In genomic region chr14:105492051-105492965, GRCh38 we compare ENCODE assay signal across 8 cellular contexts. TPM values are rescaled to one million over a fixed set of nuclear protein-coding genes. Genes with fewer than 3 reads are reported as not detected.
A peak's percentile ranks its signal among the peaks of the same experiment; 100 is the strongest.
DNase-seq lines count a peak whose midpoint lies in the region; ATAC-seq and TF ChIP-seq lines count a peak whose summit lies in the region.

No MANE protein-coding gene starts in this region.

- H3K9me3 ChIP-seq in right lobe of liver (no peaks in the 10 kb centered on the region), uterus (no peaks in the 10 kb centered on the region)

- TF ChIP-seq POLR2A in right lobe of liver (IDR thresholded peaks at IDR 0.05) (no peak), uterus (IDR thresholded peaks at IDR 0.05) (no peak)

- H3K27ac ChIP-seq in right lobe of liver = peak overlapping the region in 2 of 3 donors; percentile 31 to 86
- no peak overlapping the region for H3K27ac ChIP-seq in uterus

- H3K27ac Mint-ChIP-seq in activated naive CD4-positive, alpha-beta T cell treated with anti-CD3 and anti-CD28 coated beads, Interleukin-2, amount 50 U/mL, for 72 hours = peak overlapping the region; percentile 74 to 93

- intact Hi-C loops in Right ventricle myocardium superior (cut with DNase I) (no loop called here), cardiac septum (cut with DNase I) (loop anchor here (5.0 kb wide), 1 partner anchor 35 kb away; the partner anchor contains the start of gene TMEM121), right lobe of liver (cut with DNase I) (no loop called here), uterus (cut with DNase I; ENCODE audit: low total_unique reads) (no loop called here)

- H3K4me3 ChIP-seq in right lobe of liver (no peak overlapping the region), uterus (no peak overlapping the region)

- ATAC-seq in Right ventricle myocardium superior (ENCODE audit: poor library complexity) (no peak), right lobe of liver (peak; percentile 25 to 32 (median 28)), HG03565 (IDR thresholded peaks at IDR 0.05; ENCODE audit: unreplicated experiment) (no peak), GM18517 (IDR thresholded peaks at IDR 0.05; ENCODE audit: unreplicated experiment) (no peak), HG03095 (IDR thresholded peaks at IDR 0.05; ENCODE audit: unreplicated experiment) (no peak)
- ATAC-seq in activated naive CD4-positive, alpha-beta T cell treated with anti-CD3 and anti-CD28 coated beads, Interleukin-2, amount 50 U/mL, for 72 hours = no peak

- H3K36me3 ChIP-seq in right lobe of liver = no peaks in the 10 kb centered on the region
- no peaks in the 10 kb centered on the region for H3K36me3 ChIP-seq in uterus

- H3K4me1 ChIP-seq in right lobe of liver (peaks cover 0 to 45% (median 18%) of the 10 kb centered on the region in 4 donors), uterus (peaks cover 0 to 9% of the 10 kb centered on the region in 2 donors)

- no peaks in the 10 kb centered on the region for H3K27me3 ChIP-seq in right lobe of liver
- H3K27me3 ChIP-seq in uterus = no peaks in the 10 kb centered on the region

- H3K9me3 Mint-ChIP-seq in activated naive CD4-positive, alpha-beta T cell treated with anti-CD3 and anti-CD28 coated beads, Interleukin-2, amount 50 U/mL, for 72 hours = no peaks in the 10 kb centered on the region

- no CpG with 5 or more reads among the region's 24 CpGs for WGBS in right lobe of liver (ENCODE audit: insufficient coverage, low coverage, low lambda C conversion rate, missing lambda C conversion rate)

- DNase-seq in Right ventricle myocardium superior (peak; percentile 70), cardiac septum (ENCODE audit: low spot score) (no peak), right lobe of liver (peak; percentile 89 to 98 (median 96)), uterus (peak; percentile 38 to 39)
- peak in 1 of 2 donors; percentile 58 for DNase-seq in activated naive CD4-positive, alpha-beta T cell treated with anti-CD3 and anti-CD28 coated beads, Interleukin-2, amount 50 U/mL, for 72 hours (ENCODE audit: low spot score in 2 of 2)

- TF ChIP-seq CTCF in right lobe of liver (IDR thresholded peaks at IDR 0.05) (no peak), uterus (IDR thresholded peaks at IDR 0.05) (no peak)

- peaks cover 0 to 5% of the 10 kb centered on the region in 2 donors for H3K36me3 Mint-ChIP-seq in activated naive CD4-positive, alpha-beta T cell treated with anti-CD3 and anti-CD28 coated beads, Interleukin-2, amount 50 U/mL, for 72 hours

RNA-seq across cellular contexts. Expression of gene TEDC1, which starts 1.3 kb away (rescaled TPM):
- total RNA-seq in Right ventricle myocardium superior = 6.2 TPM
- 3.8 TPM for total RNA-seq in cardiac septum
- total RNA-seq in activated naive CD4-positive, alpha-beta T cell treated with anti-CD3 and anti-CD28 coated beads, Interleukin-2, amount 50 U/mL, for 72 hours = 10 to 100 TPM; 32.6 to 34.1 TPM
- total RNA-seq in right lobe of liver = 1 to 10 TPM; 2.2 to 8.1 (median 3.9) TPM
- 10 to 100 TPM in 1 of 4 donors, 1 to 10 TPM in 1, under 1 TPM in 1, not detected in 1; 0.51 to 11.0 (median 9.4) TPM for total RNA-seq in uterus

RNA-seq across cellular contexts. Expression of gene CRIP1, which starts 5.6 kb away (rescaled TPM):
- total RNA-seq in Right ventricle myocardium superior (71.8 TPM), cardiac septum (68.2 TPM), right lobe of liver (1 to 10 TPM in 5 of 6 experiments, under 1 TPM in 1; 0.79 to 5.4 (median 2.7) TPM), uterus (10 to 100 TPM in 3 of 4 donors, under 1 TPM in 1; 0.51 to 64.7 (median 34.4) TPM)
- total RNA-seq in activated naive CD4-positive, alpha-beta T cell treated with anti-CD3 and anti-CD28 coated beads, Interleukin-2, amount 50 U/mL, for 72 hours = 100 to 1,000 TPM; 200 to 214 TPM

RNA-seq across cellular contexts. Expression of gene CRIP2, which starts 17.7 kb away (rescaled TPM):
- total RNA-seq in Right ventricle myocardium superior (1,011 TPM), cardiac septum (918 TPM), right lobe of liver (10 to 100 TPM; 11.2 to 50.0 (median 27.5) TPM), uterus (100 to 1,000 TPM in 3 of 4 donors, 10 to 100 TPM in 1; 76.1 to 377 (median 163) TPM)
- under 1 TPM; 0.27 to 0.34 TPM for total RNA-seq in activated naive CD4-positive, alpha-beta T cell treated with anti-CD3 and anti-CD28 coated beads, Interleukin-2, amount 50 U/mL, for 72 hours

RNA-seq across cellular contexts. Expression of gene TMEM121, which starts 34.1 kb away (rescaled TPM):
- total RNA-seq in Right ventricle myocardium superior (3.1 TPM), cardiac septum (1.3 TPM), right lobe of liver (1 to 10 TPM in 5 of 6 experiments, under 1 TPM in 1; 0.74 to 3.2 (median 2.2) TPM), uterus (10 to 100 TPM in 1 of 4 donors, 1 to 10 TPM in 3; 2.0 to 42.1 (median 7.7) TPM)
- 10 to 100 TPM in 1 of 2 donors, 1 to 10 TPM in 1; 2.2 to 10.2 TPM for total RNA-seq in activated naive CD4-positive, alpha-beta T cell treated with anti-CD3 and anti-CD28 coated beads, Interleukin-2, amount 50 U/mL, for 72 hours

Comparison
In these comparisons a context has a peak if more than half of its experiments do, and no peak if none do; other contexts are left out.
1. ATAC-seq: peak in right lobe of liver (4 of 4); none in Right ventricle myocardium superior (single experiment), activated naive CD4-positive, alpha-beta T cell treated with anti-CD3 and anti-CD28 coated beads, Interleukin-2, amount 50 U/mL, for 72 hours (0 of 2), HG03565 (single experiment), GM18517 (single experiment) and HG03095 (single experiment).
2. H3K27ac ChIP-seq: peak in right lobe of liver (2 of 3); none in uterus (0 of 2).
3. RNA of gene CRIP2, which starts 17.7 kb away (total RNA-seq): 1,011 TPM in Right ventricle myocardium superior (single experiment), 918 TPM in cardiac septum (single experiment), 76.1 to 377 TPM in uterus and 11.2 to 50.0 TPM in right lobe of liver; 0.27 to 0.34 TPM in activated naive CD4-positive, alpha-beta T cell treated with anti-CD3 and anti-CD28 coated beads, Interleukin-2, amount 50 U/mL, for 72 hours; every median in the first group is over 4 times any median in the second.